ENCODE assay signal across 10 cellular contexts in the genomic region with DNA sequence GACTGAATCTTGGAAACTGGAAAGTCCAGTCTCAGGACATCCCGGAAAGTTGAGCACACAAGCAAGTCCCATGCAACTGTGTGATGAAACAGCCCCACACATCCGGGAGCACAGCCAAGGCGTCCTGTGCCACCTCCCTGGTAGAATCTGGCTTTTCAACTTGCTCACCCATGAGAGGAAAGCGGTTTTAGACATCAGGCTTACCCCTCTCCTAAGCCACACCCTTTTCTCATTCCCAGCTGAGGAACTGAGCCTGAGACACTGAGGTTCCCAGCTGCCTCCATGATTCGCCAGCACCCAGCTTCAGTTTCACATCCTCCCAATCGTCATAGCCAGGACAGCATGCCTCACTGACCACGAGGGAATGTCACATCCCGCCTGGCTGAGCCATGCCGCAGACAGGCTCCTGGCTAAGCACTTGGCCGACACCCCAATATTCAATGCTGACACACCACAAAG.
A peak's percentile ranks its signal among the peaks of the same experiment; 100 is the strongest.
DNase-seq lines count a peak whose midpoint lies in the region; ATAC-seq, FAIRE-seq and TF ChIP-seq lines count a peak whose summit lies in the region.
"Had no signal": no experiment of that assay in that cellular context is flagged by ENCODE, and none has a peak within 500 bp of the region (broad histone marks: within the 10 kb centered on the region; RNA-seq: fewer than 3 reads in every experiment).

No MANE protein-coding gene starts in this region.

- H3K4me3 ChIP-seq in heart left ventricle (no peak overlapping the region), skeletal muscle satellite cell (ENCODE audit: low read length) (peak overlapping the region; percentile 3)

- TF ChIP-seq CTCF in VCaP (conservative IDR thresholded peaks at IDR 0.05) (no peak), heart left ventricle (IDR thresholded peaks at IDR 0.05) (no peak)

- peak overlapping the region; percentile 59 for H3K4me2 ChIP-seq in skeletal muscle satellite cell (ENCODE audit: low read length)

- peak; percentile 94 for FAIRE-seq in H54 (lab: Jason Lieb, UNC)

- peak; percentile 88 for DNase-seq in H54 (ENCODE audit: insufficient read length, low spot score)
- DNase-seq in heart left ventricle = peak; percentile 57 to 78 (median 75)
- no peak for DNase-seq in foreskin melanocyte
- DNase-seq in stimulated activated CD4-positive, alpha-beta T cell treated with anti-CD3 and anti-CD28 coated beads, Interleukin-4, amount 100 ng/mL, for 1 hour = no peak
- DNase-seq: activated T-cell treated with anti-CD3 and anti-CD28 coated beads for 4 hours; stimulated activated naive B cell treated with anti-CD40 and anti-IgM and Interleukin-4, amounts not matched to agents 10 μg/mL and 1 μg/mL and 100 μg/mL, for 72 hours had no signal

- no peaks in the 10 kb centered on the region for H3K36me3 ChIP-seq in heart left ventricle
- H3K36me3 ChIP-seq in skeletal muscle satellite cell (ENCODE audit: insufficient read depth, low read length) = no peaks in the 10 kb centered on the region

- WGBS in heart left ventricle, 4 donors = 56 to 65% (median 60%) methylated on average over 10 of the region's 10 CpGs

- intact Hi-C loops in heart left ventricle (cut with DNase I) = no loop called here

- peak overlapping the region; percentile 72 for H3K27ac ChIP-seq in VCaP
- H3K27ac ChIP-seq in heart left ventricle = peak overlapping the region in 8 of 12 donors; percentile 6 to 80 (median 32)

- no peaks in the 10 kb centered on the region for H3K27me3 ChIP-seq in heart left ventricle
- H3K27me3 ChIP-seq in skeletal muscle satellite cell (ENCODE audit: control insufficient read depth, insufficient read depth, low read length) = no peaks in the 10 kb centered on the region

- H3K4me1 ChIP-seq in heart left ventricle = peaks cover 0 to 24% (median 2%) of the 10 kb centered on the region in 12 donors
- H3K4me1 ChIP-seq in skeletal muscle satellite cell (ENCODE audit: control insufficient read depth, insufficient read depth, low read length) = peaks cover 20% of the 10 kb centered on the region

- H3K9me3 ChIP-seq in heart left ventricle = no peaks in the 10 kb centered on the region
- H3K9me3 ChIP-seq in skeletal muscle satellite cell (replicated peaks; ENCODE audit: low read length) = no peaks in the 10 kb centered on the region

- TF ChIP-seq POLR2A in H54 (IDR thresholded peaks at IDR 0.05; ENCODE audit: low read depth, low read length) = no peak
- no peak for TF ChIP-seq POLR2A in heart left ventricle (IDR thresholded peaks at IDR 0.05)

- ATAC-seq in heart left ventricle = peak; percentile 62 to 85 (median 84)
- ATAC-seq in HG03354 (IDR thresholded peaks at IDR 0.05; ENCODE audit: poor library complexity, severe bottlenecking, unreplicated experiment) = no peak
- no peak for ATAC-seq in HG03442 (IDR thresholded peaks at IDR 0.05; ENCODE audit: unreplicated experiment)
- ATAC-seq: stimulated activated naive B cell treated with anti-CD40 and anti-IgM and Interleukin-4, amounts not matched to agents 10 μg/mL and 1 μg/mL and 100 μg/mL, for 72 hours had no signal

- no peak overlapping the region for H3K9ac ChIP-seq in skeletal muscle satellite cell (ENCODE audit: low read depth, low read length)

Comparison
In these comparisons a context has a peak if more than half of its experiments do, and no peak if none do; other contexts are left out.
1. DNase-seq: peak in H54 (single experiment) and heart left ventricle (5 of 5); none in foreskin melanocyte (single experiment) and stimulated activated CD4-positive, alpha-beta T cell treated with anti-CD3 and anti-CD28 coated beads, Interleukin-4, amount 100 ng/mL, for 1 hour (single experiment).
2. ATAC-seq: peak in heart left ventricle (4 of 4); none in HG03354 (single experiment) and HG03442 (single experiment).